28 cellular contexts compared by ENCODE assay signal in genomic region chr17:33712120-33712519, GRCh38.
DNase-seq lines count a peak whose midpoint lies in the region; ATAC-seq and TF ChIP-seq lines count a peak whose summit lies in the region.
"Had no signal": no experiment of that assay in that cellular context is flagged by ENCODE, and none has a peak within 500 bp of the region (broad histone marks: within the 10 kb centered on the region; RNA-seq: fewer than 3 reads in every experiment).

No MANE protein-coding gene starts in this region.

- H3K9me3 ChIP-seq in DND-41 (ENCODE audit: insufficient read depth, low read length, severe bottlenecking): no peaks in the 10 kb centered on the region
- H3K9me3 ChIP-seq: heart left ventricle, mucosa of descending colon, tibial nerve had no signal

- no peak overlapping the region for H3K27ac Mint-ChIP-seq in activated naive CD4-positive, alpha-beta T cell treated with anti-CD3 and anti-CD28 coated beads for 36 hours
- H3K27ac Mint-ChIP-seq in activated CD4-positive, alpha-beta memory T cell treated with anti-CD3 and anti-CD28 coated beads, Interleukin-2, amount 10 ng/mL, durations not matched to agents 7 days and 5 days: no peak overlapping the region
- H3K27ac Mint-ChIP-seq: activated CD4-positive, alpha-beta T cell treated with anti-CD3 and anti-CD28 coated beads for 36 hours; activated naive CD8-positive, alpha-beta T cell; activated T-helper 2 cell treated with anti-CD3 and anti-CD28 coated beads, Interferon-gamma antibody, Interleukin-2, Interleukin-4, amounts not matched to agents 10 μg/mL and 5 μg/mL and 100 μg/mL, durations not matched to agents 14 hours and 24 hours and 36 hours; CD4-positive, CD25-positive, alpha-beta regulatory T cell; IgD-negative memory B cell; natural killer cell had no signal

- no peak overlapping the region for H3K4me2 ChIP-seq in DND-41 (ENCODE audit: insufficient read depth, low read length)

- no peaks in the 10 kb centered on the region for H4K20me1 ChIP-seq in DND-41 (ENCODE audit: insufficient read depth, low read length)

- H3K4me3 ChIP-seq in DND-41 (ENCODE audit: low read depth in 1 of 2, low read length in 2 of 2) (no peak overlapping the region), H7 (ENCODE audit: insufficient read depth, low read depth, low read length) (no peak overlapping the region)
- H3K4me3 ChIP-seq: heart left ventricle, mucosa of descending colon, tibial nerve had no signal

- no peaks in the 10 kb centered on the region for H3K4me1 ChIP-seq in DND-41 (ENCODE audit: insufficient read depth, low read length)
- H3K4me1 ChIP-seq: heart left ventricle, tibial nerve had no signal

- DNase-seq in DND-41: no peak
- peak; percentile 49 for DNase-seq in H7
- DNase-seq in islet precursor cell: peak; percentile 54
- DNase-seq in activated naive CD4-positive, alpha-beta T cell treated with anti-CD3 and anti-CD28 coated beads for 36 hours: no peak
- no peak for DNase-seq in stimulated activated CD4-positive, alpha-beta T cell treated with anti-CD3 and anti-CD28 coated beads, Interleukin-15, amount 100 ng/mL, for 24 hours
- no peak for DNase-seq in activated CD4-positive, alpha-beta memory T cell treated with anti-CD3 and anti-CD28 coated beads, Interleukin-2, amount 10 ng/mL, durations not matched to agents 7 days and 5 days
- DNase-seq: activated CD4-positive, alpha-beta T cell treated with anti-CD3 and anti-CD28 coated beads for 36 hours; activated CD8-positive, alpha-beta memory T cell treated with anti-CD3 and anti-CD28 coated beads for 24 hours; activated T-cell treated with anti-CD3 and anti-CD28 coated beads for 4 hours; Calu3; CD4-positive, CD25-positive, alpha-beta regulatory T cell; foreskin melanocyte; heart left ventricle; kidney glomerular epithelial cell; mucosa of descending colon; natural killer cell; NCI-H1092 treated with DMSO at 0.1 percent for 48 hours; NCI-H1694 treated with DMSO at 0.1 percent for 48 hours; NCI-H2171; Right ventricle myocardium superior; stimulated activated CD4-positive, alpha-beta T cell treated with anti-CD3 and anti-CD28 coated beads, Interleukin-4, amount 100 ng/mL, for 4 hours; T-helper 2 cell had no signal

- intact Hi-C loops in activated naive CD4-positive, alpha-beta T cell treated with anti-CD3 and anti-CD28 coated beads for 36 hours (cut with micrococcal nuclease): no loop called here

- POLR2A ChIA-PET in activated CD4-positive, alpha-beta memory T cell treated with anti-CD3 and anti-CD28 coated beads, Interleukin-2, amount 10 ng/mL, durations not matched to agents 7 days and 5 days (lab: Charles Lee): no interaction called here

- H3K27me3 ChIP-seq in DND-41 (ENCODE audit: insufficient read depth, low read length, poor library complexity): peaks cover 8% of the 10 kb centered on the region
- no peaks in the 10 kb centered on the region; the same call in 1 of the 2 replicates for H3K27me3 ChIP-seq in H7 (ENCODE audit: control insufficient read depth, insufficient read depth, low read length)
- H3K27me3 ChIP-seq: tibial nerve had no signal

- peaks cover 14% of the 10 kb centered on the region for H3K27me3 Mint-ChIP-seq in activated naive CD4-positive, alpha-beta T cell treated with anti-CD3 and anti-CD28 coated beads for 36 hours (ENCODE audit: low read depth)
- H3K27me3 Mint-ChIP-seq in activated CD4-positive, alpha-beta memory T cell treated with anti-CD3 and anti-CD28 coated beads, Interleukin-2, amount 10 ng/mL, durations not matched to agents 7 days and 5 days: peaks cover 3% of the 10 kb centered on the region

- no peak overlapping the region for H3K9ac ChIP-seq in DND-41 (ENCODE audit: low read depth, low read length)

- CTCF ChIA-PET in activated naive CD4-positive, alpha-beta T cell treated with anti-CD3 and anti-CD28 coated beads for 36 hours (lab: Charles Lee): interaction anchor here (1.0 kb wide), 1 partner anchor 39 kb away, joined by 3 read pairs; no protein-coding TSS in a partner anchor
- CTCF ChIA-PET in activated CD4-positive, alpha-beta memory T cell treated with anti-CD3 and anti-CD28 coated beads, Interleukin-2, amount 10 ng/mL, durations not matched to agents 7 days and 5 days (lab: Charles Lee): interaction anchor here (1.2 kb wide), 1 partner anchor 39 kb away, joined by 5 read pairs; no protein-coding TSS in a partner anchor

- no peaks in the 10 kb centered on the region for H3K4me1 Mint-ChIP-seq in activated naive CD4-positive, alpha-beta T cell treated with anti-CD3 and anti-CD28 coated beads for 36 hours (ENCODE audit: low read depth)
- H3K4me1 Mint-ChIP-seq in activated CD4-positive, alpha-beta memory T cell treated with anti-CD3 and anti-CD28 coated beads, Interleukin-2, amount 10 ng/mL, durations not matched to agents 7 days and 5 days: no peaks in the 10 kb centered on the region
- H3K4me1 Mint-ChIP-seq: activated CD4-positive, alpha-beta T cell treated with anti-CD3 and anti-CD28 coated beads for 36 hours; CD4-positive, CD25-positive, alpha-beta regulatory T cell; IgD-negative memory B cell; natural killer cell had no signal

- no peaks in the 10 kb centered on the region for H3K9me3 Mint-ChIP-seq in activated naive CD4-positive, alpha-beta T cell treated with anti-CD3 and anti-CD28 coated beads for 36 hours
- no peaks in the 10 kb centered on the region for H3K9me3 Mint-ChIP-seq in activated CD4-positive, alpha-beta memory T cell treated with anti-CD3 and anti-CD28 coated beads, Interleukin-2, amount 10 ng/mL, durations not matched to agents 7 days and 5 days
- H3K9me3 Mint-ChIP-seq: activated T-helper 2 cell treated with anti-CD3 and anti-CD28 coated beads, Interferon-gamma antibody, Interleukin-2, Interleukin-4, amounts not matched to agents 10 μg/mL and 5 μg/mL and 100 μg/mL, durations not matched to agents 14 hours and 24 hours and 36 hours; CD4-positive, CD25-positive, alpha-beta regulatory T cell; natural killer cell had no signal

- H3K27ac ChIP-seq in DND-41 (ENCODE audit: low read length) (no peak overlapping the region), VCaP (no peak overlapping the region)
- H3K27ac ChIP-seq: heart left ventricle, tibial nerve had no signal

- H3K36me3 Mint-ChIP-seq in activated naive CD4-positive, alpha-beta T cell treated with anti-CD3 and anti-CD28 coated beads for 36 hours (ENCODE audit: low read depth): no peaks in the 10 kb centered on the region
- no peaks in the 10 kb centered on the region for H3K36me3 Mint-ChIP-seq in activated CD4-positive, alpha-beta memory T cell treated with anti-CD3 and anti-CD28 coated beads, Interleukin-2, amount 10 ng/mL, durations not matched to agents 7 days and 5 days (ENCODE audit: low read depth)
- H3K36me3 Mint-ChIP-seq: activated naive CD8-positive, alpha-beta T cell; CD4-positive, CD25-positive, alpha-beta regulatory T cell; IgD-negative memory B cell; natural killer cell had no signal

- H3K36me3 ChIP-seq in DND-41 (ENCODE audit: insufficient read depth, low read length): no peaks in the 10 kb centered on the region
- H3K36me3 ChIP-seq in H7 (replicated peaks; ENCODE audit: control insufficient read depth, insufficient read depth, low read length): no peaks in the 10 kb centered on the region
- H3K36me3 ChIP-seq: heart left ventricle, tibial nerve had no signal

- H3K79me2 ChIP-seq in DND-41 (ENCODE audit: insufficient read depth, low read length): no peaks in the 10 kb centered on the region

- H2AFZ ChIP-seq in DND-41 (ENCODE audit: low read depth, low read length): no peak overlapping the region

- peak; percentile 5 for TF ChIP-seq CTCF in DND-41 (IDR thresholded peaks at IDR 0.05; ENCODE audit: borderline replicate concordance, extremely low read depth, low read length, poor library complexity, severe bottlenecking)
- peak; percentile 66 for TF ChIP-seq CTCF in VCaP (conservative IDR thresholded peaks at IDR 0.05)

- no peak overlapping the region for H3K4me3 Mint-ChIP-seq in activated naive CD4-positive, alpha-beta T cell treated with anti-CD3 and anti-CD28 coated beads for 36 hours
- H3K4me3 Mint-ChIP-seq in activated CD4-positive, alpha-beta memory T cell treated with anti-CD3 and anti-CD28 coated beads, Interleukin-2, amount 10 ng/mL, durations not matched to agents 7 days and 5 days: no peak overlapping the region
- H3K4me3 Mint-ChIP-seq: activated CD4-positive, alpha-beta T cell treated with anti-CD3 and anti-CD28 coated beads for 36 hours; activated naive CD8-positive, alpha-beta T cell; CD4-positive, CD25-positive, alpha-beta regulatory T cell; IgD-negative memory B cell; natural killer cell had no signal

- ATAC-seq in DND-41 (ENCODE audit: insufficient read depth, low read depth) (no peak), GM21528 (IDR thresholded peaks at IDR 0.05; ENCODE audit: low FRiP score, unreplicated experiment) (no peak)
- ATAC-seq: activated CD4-positive, alpha-beta T cell treated with anti-CD3 and anti-CD28 coated beads for 36 hours; heart left ventricle; mucosa of descending colon; natural killer cell had no signal

Comparison
In these comparisons a context has a peak if more than half of its experiments do, and no peak if none do; other contexts are left out.
1. DNase-seq: peak in H7 (single experiment) and islet precursor cell (single experiment); none in DND-41 (single experiment), activated naive CD4-positive, alpha-beta T cell treated with anti-CD3 and anti-CD28 coated beads for 36 hours (single experiment), stimulated activated CD4-positive, alpha-beta T cell treated with anti-CD3 and anti-CD28 coated beads, Interleukin-15, amount 100 ng/mL, for 24 hours (single experiment) and activated CD4-positive, alpha-beta memory T cell treated with anti-CD3 and anti-CD28 coated beads, Interleukin-2, amount 10 ng/mL, durations not matched to agents 7 days and 5 days (single experiment).